Comparison of ENCODE assay signal across 25 cellular contexts in the genomic region with DNA sequence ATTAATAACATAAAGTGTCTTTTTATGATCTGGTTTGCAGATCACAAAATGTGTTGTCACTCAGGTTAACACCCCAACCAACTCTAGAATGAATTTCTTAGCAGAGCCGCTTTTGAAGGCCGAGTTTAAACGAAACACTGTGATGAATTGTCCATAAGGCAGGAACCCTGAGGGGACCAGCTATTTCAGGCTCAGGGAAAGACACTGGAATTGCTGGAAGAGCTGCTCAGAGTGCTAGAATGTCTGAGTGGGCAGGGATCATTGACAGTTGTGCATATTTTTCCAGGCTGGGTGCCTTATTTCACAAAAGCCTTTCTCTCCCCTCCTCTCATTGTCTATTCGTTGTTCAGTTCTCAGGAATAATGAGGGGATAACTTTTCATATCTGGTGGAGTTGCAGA.
"Had no signal": no experiment of that assay in that cellular context is flagged by ENCODE, and none has a peak within 500 bp of the region (broad histone marks: within the 10 kb centered on the region; RNA-seq: fewer than 3 reads in every experiment).

No MANE protein-coding gene starts in this region.

- H3K9me3 ChIP-seq: breast epithelium, colonic mucosa, esophagus squamous epithelium, gastroesophageal sphincter, right lobe of liver, SJCRH30, testis, upper lobe of right lung had no signal

- H3K4me3 Mint-ChIP-seq: activated CD4-positive, alpha-beta T cell treated with anti-CD3 and anti-CD28 coated beads, Interleukin-2, amount 10 ng/mL, durations not matched to agents 7 days and 5 days; activated CD8-positive, alpha-beta memory T cell treated with anti-CD3 and anti-CD28 coated beads, Interleukin-2, amount 10 ng/mL, durations not matched to agents 7 days and 5 days; activated CD8-positive, alpha-beta T cell treated with anti-CD3 and anti-CD28 coated beads for 36 hours; activated naive CD8-positive, alpha-beta T cell treated with anti-CD3 and anti-CD28 coated beads, Interleukin-2, amount 50 U/mL, for 24 hours; central memory CD8-positive, alpha-beta T cell; endodermal cell; stimulated activated naive B cell treated with anti-CD40 and anti-IgM and Interleukin-4, amounts not matched to agents 10 μg/mL and 1 μg/mL and 100 μg/mL, for 72 hours had no signal

- H3K27ac Mint-ChIP-seq: activated CD4-positive, alpha-beta T cell treated with anti-CD3 and anti-CD28 coated beads, Interleukin-2, amount 10 ng/mL, durations not matched to agents 7 days and 5 days; activated CD8-positive, alpha-beta memory T cell treated with anti-CD3 and anti-CD28 coated beads, Interleukin-2, amount 10 ng/mL, durations not matched to agents 7 days and 5 days; activated CD8-positive, alpha-beta T cell treated with anti-CD3 and anti-CD28 coated beads for 36 hours; activated naive CD8-positive, alpha-beta T cell treated with anti-CD3 and anti-CD28 coated beads, Interleukin-2, amount 50 U/mL, for 24 hours; endodermal cell; stimulated activated naive B cell treated with anti-CD40 and anti-IgM and Interleukin-4, amounts not matched to agents 10 μg/mL and 1 μg/mL and 100 μg/mL, for 72 hours had no signal

- H3K27ac ChIP-seq: breast epithelium, colonic mucosa, gastroesophageal sphincter, right lobe of liver, SJCRH30, testis, upper lobe of right lung, WERI-Rb-1 had no signal

- ATAC-seq: activated CD8-positive, alpha-beta memory T cell treated with anti-CD3 and anti-CD28 coated beads, Interleukin-2, amount 10 ng/mL, durations not matched to agents 7 days and 5 days; activated CD8-positive, alpha-beta T cell treated with anti-CD3 and anti-CD28 coated beads for 36 hours; activated naive CD8-positive, alpha-beta T cell treated with anti-CD3 and anti-CD28 coated beads, Interleukin-2, amount 50 U/mL, for 24 hours; gastroesophageal sphincter; left lobe of liver; right lobe of liver; stimulated activated naive B cell treated with anti-CD40 and anti-IgM and Interleukin-4, amounts not matched to agents 10 μg/mL and 1 μg/mL and 100 μg/mL, for 72 hours; upper lobe of right lung had no signal

- DNase-seq: activated CD4-positive, alpha-beta T cell treated with anti-CD3 and anti-CD28 coated beads, Interleukin-2, amount 10 ng/mL, durations not matched to agents 7 days and 5 days; activated CD4-positive, CD25-positive, alpha-beta regulatory T cell treated with anti-CD3 and anti-CD28 coated beads, Interleukin-2, amount 50 U/mL, for 72 hours; activated CD8-positive, alpha-beta memory T cell treated with anti-CD3 and anti-CD28 coated beads, Interleukin-2, amount 10 ng/mL, durations not matched to agents 7 days and 5 days; activated CD8-positive, alpha-beta T cell treated with anti-CD3 and anti-CD28 coated beads for 36 hours; activated effector memory CD4-positive, alpha-beta T cell treated with anti-CD3 and anti-CD28 coated beads, Interleukin-2, amount 50 U/mL, for 16 hours; activated naive CD4-positive, alpha-beta T cell treated with anti-CD3 and anti-CD28 coated beads, Interleukin-2, amount 50 U/mL, for 16 hours; activated naive CD8-positive, alpha-beta T cell treated with anti-CD3 and anti-CD28 coated beads, Interleukin-2, amount 50 U/mL, for 24 hours; activated T-cell treated with anti-CD3 and anti-CD28 coated beads for 4 hours; colonic mucosa; endodermal cell; esophagus squamous epithelium; head of caudate nucleus; right lobe of liver; SJCRH30; small intestine; stimulated activated CD4-positive, alpha-beta T cell treated with anti-CD3 and anti-CD28 coated beads, Interleukin-2, amount 100 ng/mL, for 24 hours; stimulated activated naive B cell treated with anti-CD40 and anti-IgM and Interleukin-4, amounts not matched to agents 10 μg/mL and 1 μg/mL and 100 μg/mL, for 72 hours; T-helper 1 cell; testis; upper lobe of right lung; WERI-Rb-1 had no signal

- H3K4me1 Mint-ChIP-seq: activated CD4-positive, alpha-beta T cell treated with anti-CD3 and anti-CD28 coated beads, Interleukin-2, amount 10 ng/mL, durations not matched to agents 7 days and 5 days; activated CD8-positive, alpha-beta memory T cell treated with anti-CD3 and anti-CD28 coated beads, Interleukin-2, amount 10 ng/mL, durations not matched to agents 7 days and 5 days; activated naive CD8-positive, alpha-beta T cell treated with anti-CD3 and anti-CD28 coated beads, Interleukin-2, amount 50 U/mL, for 24 hours; central memory CD8-positive, alpha-beta T cell; stimulated activated naive B cell treated with anti-CD40 and anti-IgM and Interleukin-4, amounts not matched to agents 10 μg/mL and 1 μg/mL and 100 μg/mL, for 72 hours had no signal

- H3K4me1 ChIP-seq: colonic mucosa, gastroesophageal sphincter, right lobe of liver, SJCRH30, testis had no signal

- H3K27me3 ChIP-seq: breast epithelium, colonic mucosa, gastroesophageal sphincter, right lobe of liver, SJCRH30, testis, upper lobe of right lung had no signal

- H3K4me3 ChIP-seq: breast epithelium, colonic mucosa, esophagus squamous epithelium, gastroesophageal sphincter, right lobe of liver, SJCRH30, testis, upper lobe of right lung had no signal

- H3K36me3 ChIP-seq: breast epithelium, colonic mucosa, esophagus squamous epithelium, gastroesophageal sphincter, right lobe of liver, SJCRH30, upper lobe of right lung, WERI-Rb-1 had no signal

- H3K36me3 Mint-ChIP-seq: activated CD8-positive, alpha-beta memory T cell treated with anti-CD3 and anti-CD28 coated beads, Interleukin-2, amount 10 ng/mL, durations not matched to agents 7 days and 5 days; stimulated activated naive B cell treated with anti-CD40 and anti-IgM and Interleukin-4, amounts not matched to agents 10 μg/mL and 1 μg/mL and 100 μg/mL, for 72 hours had no signal

- H3K9me3 Mint-ChIP-seq: activated CD4-positive, alpha-beta T cell treated with anti-CD3 and anti-CD28 coated beads, Interleukin-2, amount 10 ng/mL, durations not matched to agents 7 days and 5 days; activated CD8-positive, alpha-beta T cell treated with anti-CD3 and anti-CD28 coated beads for 36 hours; activated naive CD8-positive, alpha-beta T cell treated with anti-CD3 and anti-CD28 coated beads, Interleukin-2, amount 50 U/mL, for 24 hours; central memory CD8-positive, alpha-beta T cell; endodermal cell; stimulated activated naive B cell treated with anti-CD40 and anti-IgM and Interleukin-4, amounts not matched to agents 10 μg/mL and 1 μg/mL and 100 μg/mL, for 72 hours had no signal
